12 cellular contexts compared by ENCODE assay signal in genomic region chr1:234617986-234618725, GRCh38. TPM values are rescaled to one million over a fixed set of nuclear protein-coding genes. Genes with fewer than 3 reads are reported as not detected.
DNase-seq lines count a peak whose midpoint lies in the region; ATAC-seq and TF ChIP-seq lines count a peak whose summit lies in the region.
"Had no signal": no experiment of that assay in that cellular context is flagged by ENCODE, and none has a peak within 500 bp of the region (broad histone marks: within the 10 kb centered on the region; RNA-seq: fewer than 3 reads in every experiment).

No MANE protein-coding gene starts in this region.

- CTCF ChIA-PET in WTC11 (lab: Charles Lee), result no interaction called here

- no peak for TF ChIP-seq POLR2A in tibial nerve (IDR thresholded peaks at IDR 0.05)

- H3K9me3 Mint-ChIP-seq in WTC11, result no peaks in the 10 kb centered on the region
- H3K9me3 Mint-ChIP-seq: stimulated activated naive CD8-positive, alpha-beta T cell treated with anti-CD3 and anti-CD28 coated beads, Interleukin-15, Interleukin-2, amounts not matched to agents 100 ng/mL and 50 ng/mL, for 24 hours had no signal

- TF ChIP-seq CTCF in WTC11 (IDR thresholded peaks at IDR 0.05) (no peak), tibial nerve (IDR thresholded peaks at IDR 0.05) (no peak)

- no peaks in the 10 kb centered on the region for H3K36me3 Mint-ChIP-seq in WTC11

- no peaks in the 10 kb centered on the region for H3K9me3 ChIP-seq in tibial nerve

- WGBS in tibial nerve, 2 donors, result 48 to 50% methylated on average over 7 of the region's 7 CpGs

- H3K27me3 Mint-ChIP-seq in WTC11 (ENCODE audit: low read depth), result no peaks in the 10 kb centered on the region
- H3K27me3 Mint-ChIP-seq: B cell; stimulated activated naive CD8-positive, alpha-beta T cell treated with anti-CD3 and anti-CD28 coated beads, Interleukin-15, Interleukin-2, amounts not matched to agents 100 ng/mL and 50 ng/mL, for 24 hours had no signal

- peak overlapping the region; percentile 98 for H3K27ac Mint-ChIP-seq in WTC11
- H3K27ac Mint-ChIP-seq: B cell; stimulated activated naive CD8-positive, alpha-beta T cell treated with anti-CD3 and anti-CD28 coated beads, Interleukin-15, Interleukin-2, amounts not matched to agents 100 ng/mL and 50 ng/mL, for 24 hours had no signal

- TF ChIP-seq EP300 in tibial nerve (IDR thresholded peaks at IDR 0.05), result peak in 1 of 2 donors; percentile 52

- DNase-seq in NCI-H345 (lab: John Stamatoyannopoulos, UW), result peak; percentile 24
- DNase-seq in NCI-H345 treated with DMSO at 0.1 percent for 48 hours (lab: John Stamatoyannopoulos, UW; ENCODE audit: unreplicated experiment), result no peak
- no peak for DNase-seq in WTC11 (ENCODE audit: low spot score)
- peak; percentile 56 for DNase-seq in iris pigment epithelial cell (ENCODE audit: low read depth)
- DNase-seq in tibial nerve (ENCODE audit: low spot score in 2 of 2), result no peak
- no peak for DNase-seq in iPS-NIHi11 (ENCODE audit: low spot score)
- no peak for DNase-seq in NCI-H2196 (lab: John Stamatoyannopoulos, UW; ENCODE audit: unreplicated experiment)
- DNase-seq: caudate nucleus, T-helper 2 cell had no signal

- peaks cover 0 to 77% (median 50%) of the 10 kb centered on the region in 4 donors for H3K4me1 ChIP-seq in tibial nerve

- H3K4me3 Mint-ChIP-seq in WTC11, result no peak overlapping the region
- H3K4me3 Mint-ChIP-seq: B cell; stimulated activated naive CD8-positive, alpha-beta T cell treated with anti-CD3 and anti-CD28 coated beads, Interleukin-15, Interleukin-2, amounts not matched to agents 100 ng/mL and 50 ng/mL, for 24 hours had no signal

- ATAC-seq in WTC11 (peak; percentile 38; the same call in 1 of the 2 replicates), HG02970 (IDR thresholded peaks at IDR 0.05; ENCODE audit: low FRiP score, unreplicated experiment) (no peak)

- POLR2A ChIA-PET in WTC11 (lab: Charles Lee), result no interaction called here

- H3K4me1 Mint-ChIP-seq in WTC11, result peaks cover 50% of the 10 kb centered on the region

- H3K36me3 ChIP-seq in tibial nerve, result no peaks in the 10 kb centered on the region

- H3K27ac ChIP-seq in tibial nerve, result peak overlapping the region; percentile 18 to 100 (median 67)

- no peaks in the 10 kb centered on the region for H3K27me3 ChIP-seq in tibial nerve

- no peak overlapping the region for H3K4me3 ChIP-seq in tibial nerve

TF ChIP-seq in WTC11, 78 proteins besides CTCF, POLR2A, EP300 and RAD21:
- no peak for TF ChIP-seq ZNF532 (CRISPR knock-in tag; IDR thresholded peaks at IDR 0.05; ENCODE audit: borderline replicate concordance)
- no peak for TF ChIP-seq HMGA2 (CRISPR knock-in tag; IDR thresholded peaks at IDR 0.05)
- no peak for TF ChIP-seq JUN (CRISPR knock-in tag; IDR thresholded peaks at IDR 0.05)
- TF ChIP-seq ZNF219 (CRISPR knock-in tag; IDR thresholded peaks at IDR 0.05; ENCODE audit: borderline replicate concordance), result no peak
- no peak for TF ChIP-seq NFE2L1 (CRISPR knock-in tag; IDR thresholded peaks at IDR 0.05)
- no peak for TF ChIP-seq USF1 (CRISPR knock-in tag; IDR thresholded peaks at IDR 0.05)
- TF ChIP-seq MLX (CRISPR knock-in tag; IDR thresholded peaks at IDR 0.05), result no peak
- no peak for TF ChIP-seq USF2 (CRISPR knock-in tag; IDR thresholded peaks at IDR 0.05)
- no peak for TF ChIP-seq AR (CRISPR knock-in tag; IDR thresholded peaks at IDR 0.05)
- no peak for TF ChIP-seq FOXK1 (CRISPR knock-in tag; IDR thresholded peaks at IDR 0.05)
- no peak for TF ChIP-seq ELF4 (CRISPR knock-in tag; IDR thresholded peaks at IDR 0.05; ENCODE audit: low read depth)
- no peak for TF ChIP-seq PRRX2 (CRISPR knock-in tag; IDR thresholded peaks at IDR 0.05)

RNA-seq across cellular contexts. Expression of gene IRF2BP2, which starts 8.2 kb away (rescaled TPM):
- total RNA-seq in WTC11 (2021), result 61.9 to 70.9 TPM (median 62.4 TPM) in 3 replicates
- total RNA-seq in tibial nerve, result 100 to 1,000 TPM in 1 of 4 donors, 10 to 100 TPM in 3; 71.4 to 107 (median 93.8) TPM

Comparison
In these comparisons a context has a peak if more than half of its experiments do, and no peak if none do; other contexts are left out.
1. DNase-seq: peak in NCI-H345 (single experiment) and iris pigment epithelial cell (single experiment); none in NCI-H345 treated with DMSO at 0.1 percent for 48 hours (single experiment), WTC11 (single experiment), tibial nerve (0 of 2), iPS-NIHi11 (single experiment) and NCI-H2196 (single experiment).